Comparison of ENCODE assay signal across 8 cellular contexts in the genomic region with DNA sequence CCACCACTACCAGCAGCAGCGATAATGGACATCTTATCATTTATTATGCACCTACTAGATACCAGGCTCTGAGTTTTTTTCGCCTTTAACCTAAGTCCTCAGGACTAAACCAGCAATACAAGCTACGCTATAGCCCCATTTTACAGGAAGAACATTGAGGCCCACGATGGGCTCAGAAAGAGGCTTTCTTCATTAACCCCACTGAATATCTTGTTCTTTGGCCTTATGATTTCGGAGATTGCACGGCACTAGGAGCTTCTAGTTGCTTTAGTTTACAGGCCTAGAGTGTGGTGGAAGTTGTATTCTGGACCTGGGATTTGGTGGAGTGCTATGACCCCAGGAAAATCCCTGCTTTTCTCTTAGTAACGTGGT. TPM values are rescaled to one million over a fixed set of nuclear protein-coding genes. Genes with fewer than 3 reads are reported as not detected.
DNase-seq lines count a peak whose midpoint lies in the region; ATAC-seq and TF ChIP-seq lines count a peak whose summit lies in the region.

No MANE protein-coding gene starts in this region.

- H2AFZ ChIP-seq in SK-N-SH (ENCODE audit: low read depth): no peak overlapping the region

- peaks cover 12 to 14% of the 10 kb centered on the region in 2 experiments; a peak in 1 of 4 replicates for H3K4me1 ChIP-seq in SK-N-SH (ENCODE audit: control insufficient read depth in 1 of 2, insufficient read depth in 2 of 2, low read depth in 1 of 2, low read length in 1 of 2)
- peaks cover 6 to 53% (median 44%) of the 10 kb centered on the region in 5 donors for H3K4me1 ChIP-seq in subcutaneous abdominal adipose tissue (ENCODE audit: control insufficient read depth in 5 of 5, insufficient read depth in 5 of 5, low read length in 5 of 5)

- peaks cover 5% of the 10 kb centered on the region for H3K9me3 Mint-ChIP-seq in activated naive CD8-positive, alpha-beta T cell treated with anti-CD3 and anti-CD28 coated beads, Interleukin-2, amount 50 U/mL, for 24 hours

- H3K27me3 ChIP-seq in SK-N-SH (ENCODE audit: insufficient read depth) (no peaks in the 10 kb centered on the region), kidney epithelial cell (ENCODE audit: control insufficient read depth, insufficient read depth, low read length) (no peaks in the 10 kb centered on the region), subcutaneous abdominal adipose tissue (ENCODE audit: control insufficient read depth in 5 of 5, insufficient read depth in 4 of 5, low read length in 5 of 5) (no peaks in the 10 kb centered on the region)

- TF ChIP-seq EP300 in SK-N-SH (IDR thresholded peaks at IDR 0.05; ENCODE audit: borderline replicate concordance in 1 of 2, low read depth in 1 of 2, low read length in 1 of 2): no peak

- CTCF ChIA-PET in SK-N-SH (lab: Yijun Ruan, JAX): interaction anchor here (0.6 to 3.0 kb wide), 9 partner anchors 11 to 342 kb away, joined by 3 to 29 read pairs (median 3); partner anchors contain the start of gene ATP5IF1

- no peaks in the 10 kb centered on the region for H3K9me2 ChIP-seq in SK-N-SH

- 62% methylated on average over 7 of the region's 7 CpGs for whole genome bisulfite sequencing in SK-N-SH (ENCODE audit: low lambda C conversion rate)

- peak overlapping the region; percentile 85 for H3K4me2 ChIP-seq in SK-N-SH

- peaks cover 63% of the 10 kb centered on the region for H3K79me2 ChIP-seq in SK-N-SH (ENCODE audit: insufficient read depth)

- TF ChIP-seq CTCF in SK-N-SH (IDR thresholded peaks at IDR 0.05) (no peak), kidney epithelial cell (IDR thresholded peaks at IDR 0.05; ENCODE audit: insufficient read depth, low read length, poor library complexity, severe bottlenecking) (no peak)

- peaks cover 2% of the 10 kb centered on the region for H3K27me3 Mint-ChIP-seq in activated naive CD8-positive, alpha-beta T cell treated with anti-CD3 and anti-CD28 coated beads, Interleukin-2, amount 50 U/mL, for 24 hours

- no peaks in the 10 kb centered on the region for H3F3A ChIP-seq in SK-N-SH (replicated peaks; ENCODE audit: insufficient read depth)

- TF ChIP-seq RAD21 in SK-N-SH (IDR thresholded peaks at IDR 0.05; ENCODE audit: low read length): no peak

- no peaks in the 10 kb centered on the region for H3K36me3 ChIP-seq in SK-N-SH (replicated peaks in 1 of 2; ENCODE audit: control insufficient read depth in 1 of 2, insufficient read depth in 2 of 2, low read length in 1 of 2)
- H3K36me3 ChIP-seq in kidney epithelial cell (ENCODE audit: control insufficient read depth, insufficient read depth, low read length): no peaks in the 10 kb centered on the region
- H3K36me3 ChIP-seq in subcutaneous abdominal adipose tissue (ENCODE audit: control insufficient read depth in 5 of 5, insufficient read depth in 5 of 5, low read length in 5 of 5): no peaks in the 10 kb centered on the region

- H3K4me3 ChIP-seq in SK-N-SH (ENCODE audit: low read depth in 2 of 2, low read length in 1 of 2): peak overlapping the region; percentile 78 to 96
- peak overlapping the region; percentile 96 for H3K4me3 ChIP-seq in kidney epithelial cell (ENCODE audit: low read depth, low read length)
- H3K4me3 ChIP-seq in subcutaneous abdominal adipose tissue (ENCODE audit: low read depth in 1 of 5, low read length in 5 of 5): peak overlapping the region; percentile 79 to 96 (median 92)

- H3K27ac ChIP-seq in SK-N-SH (ENCODE audit: low read depth in 2 of 2, low read length in 1 of 2): 0 out of 4 replicates have a peak overlapping the region, but pooled peaks of 1 of the 2 experiments have one; percentile 83
- H3K27ac ChIP-seq in subcutaneous abdominal adipose tissue (ENCODE audit: low read depth, low read length): peak overlapping the region; percentile 75

- peak overlapping the region; percentile 85 for H3K4me3 Mint-ChIP-seq in activated naive CD8-positive, alpha-beta T cell treated with anti-CD3 and anti-CD28 coated beads, Interleukin-2, amount 50 U/mL, for 24 hours

- POLR2A ChIA-PET in SK-N-SH (lab: Yijun Ruan, JAX): interaction anchor here (2.1 to 2.2 kb wide), 2 partner anchors 68 to 321 kb away, joined by 11 to 12 read pairs; partner anchors contain the start of gene MED18

- ATAC-seq in SK-N-SH treated with all-trans-retinoic acid at 6 μM for 48 hours (no peak), HG02588 (IDR thresholded peaks at IDR 0.05; ENCODE audit: unreplicated experiment) (no peak), HG03378 (IDR thresholded peaks at IDR 0.05; ENCODE audit: unreplicated experiment) (no peak)
- no peak for ATAC-seq in activated naive CD8-positive, alpha-beta T cell treated with anti-CD3 and anti-CD28 coated beads, Interleukin-2, amount 50 U/mL, for 24 hours

- DNase-seq in SK-N-SH (no peak), kidney epithelial cell (ENCODE audit: low read depth) (no peak), SIG-M5 treated with dmso at 0.1 percent for 504 hours (lab: John Stamatoyannopoulos, UW; ENCODE audit: unreplicated experiment) (no peak)
- no peak for DNase-seq in activated naive CD8-positive, alpha-beta T cell treated with anti-CD3 and anti-CD28 coated beads, Interleukin-2, amount 50 U/mL, for 24 hours

- H4K20me1 ChIP-seq in SK-N-SH (ENCODE audit: insufficient read depth): peaks cover 53% of the 10 kb centered on the region

- H3K27ac Mint-ChIP-seq in activated naive CD8-positive, alpha-beta T cell treated with anti-CD3 and anti-CD28 coated beads, Interleukin-2, amount 50 U/mL, for 24 hours: peak overlapping the region; percentile 46

- peaks cover 10% of the 10 kb centered on the region for H3K36me3 Mint-ChIP-seq in activated naive CD8-positive, alpha-beta T cell treated with anti-CD3 and anti-CD28 coated beads, Interleukin-2, amount 50 U/mL, for 24 hours (ENCODE audit: low read depth)

- peaks cover 43% of the 10 kb centered on the region for H3K4me1 Mint-ChIP-seq in activated naive CD8-positive, alpha-beta T cell treated with anti-CD3 and anti-CD28 coated beads, Interleukin-2, amount 50 U/mL, for 24 hours

- H3K9ac ChIP-seq in SK-N-SH (peak overlapping the region; percentile 94; the same call in 1 of the 2 replicates), subcutaneous abdominal adipose tissue (ENCODE audit: low read length in 5 of 5) (peak overlapping the region; percentile 37 to 74 (median 49))

- H3K9me3 ChIP-seq in SK-N-SH (no peaks in the 10 kb centered on the region), subcutaneous abdominal adipose tissue (ENCODE audit: control insufficient read depth in 5 of 5, low read length in 5 of 5) (no peaks in the 10 kb centered on the region)

TF ChIP-seq in SK-N-SH, 30 proteins besides CTCF, POLR2A, EP300 and RAD21 (continues in another document):
- TF ChIP-seq MXI1 (IDR thresholded peaks at IDR 0.05; ENCODE audit: low read depth, low read length) (no peak), CHD2 (IDR thresholded peaks at IDR 0.05; ENCODE audit: low read length, partially characterized antibody) (no peak), RXRA (IDR thresholded peaks at IDR 0.05; ENCODE audit: borderline replicate concordance, low read depth) (no peak), GABPA (IDR thresholded peaks at IDR 0.05; ENCODE audit: low read depth) (no peak)
- TF ChIP-seq, protein P1, sequence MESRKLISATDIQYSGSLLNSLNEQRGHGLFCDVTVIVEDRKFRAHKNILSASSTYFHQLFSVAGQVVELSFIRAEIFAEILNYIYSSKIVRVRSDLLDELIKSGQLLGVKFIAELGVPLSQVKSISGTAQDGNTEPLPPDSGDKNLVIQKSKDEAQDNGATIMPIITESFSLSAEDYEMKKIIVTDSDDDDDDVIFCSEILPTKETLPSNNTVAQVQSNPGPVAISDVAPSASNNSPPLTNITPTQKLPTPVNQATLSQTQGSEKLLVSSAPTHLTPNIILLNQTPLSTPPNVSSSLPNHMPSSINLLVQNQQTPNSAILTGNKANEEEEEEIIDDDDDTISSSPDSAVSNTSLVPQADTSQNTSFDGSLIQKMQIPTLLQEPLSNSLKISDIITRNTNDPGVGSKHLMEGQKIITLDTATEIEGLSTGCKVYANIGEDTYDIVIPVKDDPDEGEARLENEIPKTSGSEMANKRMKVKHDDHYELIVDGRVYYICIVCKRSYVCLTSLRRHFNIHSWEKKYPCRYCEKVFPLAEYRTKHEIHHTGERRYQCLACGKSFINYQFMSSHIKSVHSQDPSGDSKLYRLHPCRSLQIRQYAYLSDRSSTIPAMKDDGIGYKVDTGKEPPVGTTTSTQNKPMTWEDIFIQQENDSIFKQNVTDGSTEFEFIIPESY (IDR thresholded peaks at IDR 0.05; ENCODE audit: borderline replicate concordance, low read depth): no peak

TF ChIP-seq in SK-N-SH treated with all-trans-retinoic acid at 6 μM for 48 hours, 23 proteins besides CTCF, POLR2A, EP300 and RAD21 (continues in another document):
- no peak for TF ChIP-seq ESRRG (CRISPR knock-in tag; IDR thresholded peaks at IDR 0.05)
- TF ChIP-seq ZNF8 (CRISPR knock-in tag; IDR thresholded peaks at IDR 0.05): no peak
- no peak for TF ChIP-seq BACH2 (CRISPR knock-in tag; IDR thresholded peaks at IDR 0.05; ENCODE audit: borderline replicate concordance)
- TF ChIP-seq POU6F1 (CRISPR knock-in tag; IDR thresholded peaks at IDR 0.05; ENCODE audit: borderline replicate concordance, low read depth): no peak
- TF ChIP-seq ARNTL (CRISPR knock-in tag; IDR thresholded peaks at IDR 0.05; ENCODE audit: borderline replicate concordance, low read depth): no peak
- no peak for TF ChIP-seq ISL1 (CRISPR knock-in tag; IDR thresholded peaks at IDR 0.05)
- no peak for TF ChIP-seq OSR1 (CRISPR knock-in tag; IDR thresholded peaks at IDR 0.05)

RNA-seq across cellular contexts. Expression of gene SESN2, which starts 1.5 kb away (rescaled TPM):
- polyA plus RNA-seq in SK-N-SH (2012; rRNA removed): 14.1 and 15.4 TPM in 2 replicates
- polyA plus RNA-seq in SK-N-SH (2012; cell fraction: cytosol; rRNA removed): 6.3 and 9.8 TPM in 2 replicates
- polyA plus RNA-seq in SK-N-SH (2012; cell fraction: nucleus; rRNA removed): 23.2 and 27.2 TPM in 2 replicates
- total RNA-seq in kidney epithelial cell: 121 and 147 TPM in 2 replicates

RNA-seq across cellular contexts. Expression of gene ATP5IF1, which starts 24.9 kb away (rescaled TPM):
- 303 and 594 TPM in 2 replicates for polyA plus RNA-seq in SK-N-SH (2012; rRNA removed)
- 453 and 709 TPM in 2 replicates for polyA plus RNA-seq in SK-N-SH (2012; cell fraction: cytosol; rRNA removed)
- 130 and 156 TPM in 2 replicates for polyA plus RNA-seq in SK-N-SH (2012; cell fraction: nucleus; rRNA removed)
- 233 and 247 TPM in 2 replicates for total RNA-seq in kidney epithelial cell

RNA-seq across cellular contexts. Expression of gene DNAJC8, which starts 28.0 kb away (rescaled TPM):
- 50.9 and 60.2 TPM in 2 replicates for polyA plus RNA-seq in SK-N-SH (2012; rRNA removed)
- 70.4 and 90.3 TPM in 2 replicates for polyA plus RNA-seq in SK-N-SH (2012; cell fraction: cytosol; rRNA removed)
- 34.1 and 39.8 TPM in 2 replicates for polyA plus RNA-seq in SK-N-SH (2012; cell fraction: nucleus; rRNA removed)
- total RNA-seq in kidney epithelial cell: 78.9 and 93.3 TPM in 2 replicates
